ENCODE assay signal across 35 cellular contexts in the genomic region with DNA sequence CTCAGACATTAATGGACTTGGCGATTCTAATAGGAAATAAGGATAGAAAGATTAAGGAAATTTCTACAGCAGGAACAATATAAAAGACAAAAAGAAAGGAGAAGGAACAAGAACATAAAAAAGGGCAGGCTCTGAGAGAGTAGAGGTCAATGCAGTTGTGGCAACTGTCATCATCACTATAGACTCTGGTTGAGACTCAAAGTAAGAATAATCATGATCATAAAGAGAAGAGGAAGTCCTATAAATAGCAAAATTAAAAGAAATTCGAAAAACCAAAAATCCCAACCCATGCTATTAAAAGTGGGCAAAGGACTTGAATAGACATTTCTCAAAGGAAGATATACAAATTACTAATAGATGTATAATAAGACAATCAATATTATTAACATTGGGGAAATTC. TPM values are rescaled to one million over a fixed set of nuclear protein-coding genes. Genes with fewer than 3 reads are reported as not detected.
"Had no signal": no experiment of that assay in that cellular context is flagged by ENCODE, and none has a peak within 500 bp of the region (broad histone marks: within the 10 kb centered on the region; RNA-seq: fewer than 3 reads in every experiment).

No MANE protein-coding gene starts in this region.

- H3K4me1 ChIP-seq: esophagus squamous epithelium, heart right ventricle, left lung, psoas muscle, sigmoid colon, testis, tibial artery had no signal

- H3K27ac ChIP-seq: esophagus squamous epithelium, heart right ventricle, left lung, ovary, psoas muscle, sigmoid colon, testis, tibial artery had no signal

- DNase-seq: cortex of kidney; effector memory CD8-positive, alpha-beta T cell; erythroblast; esophagus squamous epithelium; foreskin melanocyte; glutamatergic neuron; heart right ventricle; hippocampal formation; left cardiac atrium; left lung; mesenchymal stem cell; mucosa of descending colon; naive B cell; nephron progenitor cell; nucleus accumbens; ovary; posterior cingulate gyrus; psoas muscle; right cardiac atrium; sigmoid colon; stimulated activated CD4-positive, alpha-beta T cell treated with anti-CD3 and anti-CD28 coated beads, Interleukin-2, amount 100 ng/mL, for 24 hours; stimulated activated CD4-positive, alpha-beta T cell treated with anti-CD3 and anti-CD28 coated beads, Interleukin-4, amount 100 ng/mL, for 24 hours; stimulated activated naive CD8-positive, alpha-beta T cell treated with anti-CD3 and anti-CD28 coated beads, Interleukin-15, Interleukin-2, amounts not matched to agents 100 U/mL and 50 U/mL, for 24 hours; substantia nigra; testis; tibial artery had no signal

- H3K36me3 ChIP-seq: esophagus squamous epithelium, heart right ventricle, left lung, ovary, sigmoid colon, tibial artery had no signal

- H3K4me3 ChIP-seq: esophagus squamous epithelium, heart right ventricle, left lung, mucosa of descending colon, ovary, psoas muscle, sigmoid colon, testis, tibial artery had no signal

- H3K27me3 ChIP-seq: left lung, ovary, sigmoid colon, testis had no signal

- H3K9me3 ChIP-seq: esophagus squamous epithelium, heart right ventricle, left lung, mucosa of descending colon, ovary, psoas muscle, sigmoid colon, testis, tibial artery had no signal

- ATAC-seq: effector memory CD8-positive, alpha-beta T cell; heart right ventricle; left cardiac atrium; left lung; mucosa of descending colon; psoas muscle; right cardiac atrium; stimulated activated effector memory CD8-positive, alpha-beta T cell treated with anti-CD3 and anti-CD28 coated beads, Interleukin-12 subunit alpha, Interleukin-12 subunit beta, amount 100 ng/mL, for 72 hours; stimulated activated naive CD8-positive, alpha-beta T cell treated with anti-CD3 and anti-CD28 coated beads, Interleukin-15, Interleukin-2, amounts not matched to agents 100 U/mL and 50 U/mL, for 24 hours had no signal

RNA-seq across cellular contexts. Expression of a gene that starts 14.4 kb away (rescaled TPM):
- total RNA-seq: dermis microvascular lymphatic vessel endothelial cell, kidney epithelial cell, lung microvascular endothelial cell, renal cortical epithelial cell, skeletal muscle tissue, testis, urinary bladder had no signal

RNA-seq across cellular contexts. Expression of a gene that starts 18.2 kb away (rescaled TPM):
- total RNA-seq: dermis microvascular lymphatic vessel endothelial cell, kidney epithelial cell, lower leg skin, lung microvascular endothelial cell, mesothelial cell of epicardium, psoas muscle, renal cortical epithelial cell, skeletal muscle tissue, testis, urinary bladder had no signal
